12 cellular contexts compared by ENCODE assay signal in genomic region chr2:230130668-230131364, GRCh38.
DNase-seq lines count a peak whose midpoint lies in the region; ATAC-seq and TF ChIP-seq lines count a peak whose summit lies in the region.
"Had no signal": no experiment of that assay in that cellular context is flagged by ENCODE, and none has a peak within 500 bp of the region (broad histone marks: within the 10 kb centered on the region; RNA-seq: fewer than 3 reads in every experiment).

No MANE protein-coding gene starts in this region.

- H3K36me3 Mint-ChIP-seq in endothelial cell (ENCODE audit: low read depth, unreplicated experiment): no peaks in the 10 kb centered on the region
- H3K36me3 Mint-ChIP-seq: brain, naive B cell had no signal

- H3K9me3 Mint-ChIP-seq in endothelial cell (ENCODE audit: unreplicated experiment): no peaks in the 10 kb centered on the region
- H3K9me3 Mint-ChIP-seq: brain, naive B cell had no signal

- H3K27ac Mint-ChIP-seq in endothelial cell (ENCODE audit: unreplicated experiment): no peak overlapping the region
- H3K27ac Mint-ChIP-seq: naive B cell had no signal

- no peak overlapping the region for H3K4me3 ChIP-seq in thoracic aorta

- peak; percentile 58 for ATAC-seq in left lobe of liver
- ATAC-seq in thoracic aorta (ENCODE audit: insufficient number of reproducible peaks, low FRiP score, low read depth): peak; percentile 44
- ATAC-seq in GM19035 (IDR thresholded peaks at IDR 0.05; ENCODE audit: unreplicated experiment): no peak
- no peak for ATAC-seq in GM21529 (IDR thresholded peaks at IDR 0.05; ENCODE audit: unreplicated experiment)
- no peak for ATAC-seq in GM21423 (IDR thresholded peaks at IDR 0.05; ENCODE audit: unreplicated experiment)

- H3K27ac ChIP-seq in cingulate gyrus (ENCODE audit: low read depth, low read length) (peak overlapping the region; percentile 6), thoracic aorta (no peak overlapping the region)

- no peak for TF ChIP-seq CTCF in thoracic aorta (IDR thresholded peaks at IDR 0.05)
- TF ChIP-seq CTCF in endothelial cell (IDR thresholded peaks at IDR 0.05; ENCODE audit: unreplicated experiment): no peak

- no peaks in the 10 kb centered on the region for H3K4me1 ChIP-seq in thoracic aorta (ENCODE audit: control insufficient read depth in 1 of 2, low read depth in 2 of 2)

- H3K27me3 ChIP-seq in thoracic aorta (replicated peaks; ENCODE audit: insufficient read depth): no peaks in the 10 kb centered on the region

- DNase-seq in HS-27A (ENCODE audit: low read depth) (peak; percentile 47), left lobe of liver (ENCODE audit: low spot score) (no peak), thoracic aorta (ENCODE audit: low spot score) (no peak), endothelial cell (ENCODE audit: low spot score) (no peak)
- DNase-seq: activated CD4-positive, CD25-positive, alpha-beta regulatory T cell; naive B cell; NCI-H1930 had no signal

- H3K4me3 Mint-ChIP-seq in endothelial cell (ENCODE audit: unreplicated experiment): no peak overlapping the region
- H3K4me3 Mint-ChIP-seq: brain, naive B cell had no signal

- H3K36me3 ChIP-seq in thoracic aorta: no peaks in the 10 kb centered on the region

- H3K27me3 Mint-ChIP-seq in endothelial cell (ENCODE audit: unreplicated experiment): peaks cover 4% of the 10 kb centered on the region
- H3K27me3 Mint-ChIP-seq: brain, naive B cell had no signal

- peaks cover 28% of the 10 kb centered on the region for H3K4me1 Mint-ChIP-seq in endothelial cell (ENCODE audit: unreplicated experiment)
- H3K4me1 Mint-ChIP-seq: brain, naive B cell had no signal

- H3K9me3 ChIP-seq in thoracic aorta: peaks cover 3% of the 10 kb centered on the region

Comparison
In these comparisons a context has a peak if more than half of its experiments do, and no peak if none do; other contexts are left out.
1. ATAC-seq: peak in left lobe of liver (single experiment) and thoracic aorta (single experiment); none in GM19035 (single experiment), GM21529 (single experiment) and GM21423 (single experiment).